ENCODE assay signal across 8 cellular contexts in genomic region chr19:48933382-48933932, GRCh38. TPM values are rescaled to one million over a fixed set of nuclear protein-coding genes. Genes with fewer than 3 reads are reported as not detected.
DNase-seq lines count a peak whose midpoint lies in the region; ATAC-seq and TF ChIP-seq lines count a peak whose summit lies in the region.

TSS of gene DHDH (plus strand) at chr19:48933699. CDS start at chr19:48933722, 23 bp downstream.

- H3K36me3 ChIP-seq in MG63, result no peaks in the 10 kb centered on the region
- no peaks in the 10 kb centered on the region for H3K36me3 ChIP-seq in SJCRH30

- H3K4me1 ChIP-seq in SJCRH30, result no peaks in the 10 kb centered on the region

- no peaks in the 10 kb centered on the region for H3K9me3 ChIP-seq in MG63
- no peaks in the 10 kb centered on the region for H3K9me3 ChIP-seq in SJCRH30 (replicated peaks)

- no peak for ATAC-seq in GM18858 (IDR thresholded peaks at IDR 0.05; ENCODE audit: unreplicated experiment)

- H3K27me3 ChIP-seq in MG63 (peaks cover 5% of the 10 kb centered on the region; the same call in 1 of the 2 replicates), SJCRH30 (no peaks in the 10 kb centered on the region)

- TF ChIP-seq CTCF in GM12875 (IDR thresholded peaks at IDR 0.05; ENCODE audit: borderline replicate concordance, insufficient read depth, low read depth, low read length), result no peak

- intact Hi-C loops in head of caudate nucleus (cut with DNase I), result no loop called here

- no peak within 1 kb of the TSS for H3K27ac ChIP-seq in SJCRH30

- DNase-seq in MG63 (peak; percentile 61), SJCRH30 (peak; percentile 63 to 80), head of caudate nucleus (peak; percentile 52 to 93 (median 81)), occipital lobe (lab: John Stamatoyannopoulos, UW) (peak; percentile 57), superior temporal gyrus (ENCODE audit: extremely low spot score) (peak; percentile 55)
- peak; percentile 18 to 82 (median 54) for DNase-seq in activated naive CD4-positive, alpha-beta T cell (lab: John Stamatoyannopoulos, UW)

- H3K4me3 ChIP-seq in GM12875 (ENCODE audit: low read depth, low read length), result peak within 1 kb of the TSS; percentile 52
- peak within 1 kb of the TSS; percentile 31 for H3K4me3 ChIP-seq in MG63
- peak within 1 kb of the TSS; percentile 53 for H3K4me3 ChIP-seq in SJCRH30

RNA-seq across cellular contexts. Expression of gene DHDH, which starts in this region (rescaled TPM):
- not detected in 2 replicates for total RNA-seq in MG63 (2014; rRNA removed; shearing (Covaris generic); ENCODE audit: low replicate concordance)
- total RNA-seq in SJCRH30 (2014; rRNA removed; shearing (Covaris generic)), result not detected in 2 replicates
- total RNA-seq in occipital lobe, result not detected

Comparison
In these comparisons a context has a peak if more than half of its experiments do, and no peak if none do; other contexts are left out.
1. Peak in DNase-seq and H3K4me3 ChIP-seq in MG63; RNA of the gene not detected or under 1 TPM.
2. Peak in DNase-seq and H3K4me3 ChIP-seq in SJCRH30; RNA of the gene not detected or under 1 TPM.
3. Peak in DNase-seq in occipital lobe; RNA of the gene not detected or under 1 TPM.